1 cellular context compared by ENCODE assay signal in the genomic region with DNA sequence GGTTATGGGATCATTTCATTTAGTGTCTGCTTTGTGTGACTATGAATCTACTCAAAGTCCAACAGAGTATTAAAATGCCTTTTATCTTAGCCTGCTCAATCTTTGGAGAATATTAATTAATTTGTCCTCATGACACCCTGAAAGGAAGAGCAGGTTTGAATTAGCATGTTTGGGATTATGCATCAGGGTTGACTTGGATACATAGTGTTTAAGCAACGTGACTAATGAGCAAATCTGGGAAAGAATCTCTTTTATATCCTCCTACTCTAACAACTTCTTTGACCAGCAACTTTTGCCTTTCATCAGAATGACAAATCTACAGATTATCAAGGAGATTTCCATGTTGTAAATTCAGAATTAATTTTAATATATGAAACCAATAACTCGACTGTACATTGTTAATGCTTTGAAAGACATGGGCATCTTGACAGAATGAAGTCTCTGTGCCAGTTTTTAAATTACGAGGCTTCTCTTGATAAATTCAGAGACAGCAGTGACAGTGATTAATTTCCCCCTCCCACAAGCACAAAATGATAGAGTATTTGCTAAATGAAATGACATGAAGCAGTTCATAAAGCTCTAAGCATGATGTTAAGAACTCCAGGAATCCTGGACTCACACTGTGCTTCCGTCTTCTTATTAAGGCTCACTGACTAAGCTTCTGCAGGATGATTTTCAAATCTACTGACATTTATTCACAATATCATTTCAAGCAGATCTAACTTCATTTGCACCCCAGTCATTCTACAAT.
TF ChIP-seq lines count a peak whose summit lies in the region.

No MANE protein-coding gene starts in this region.

TF ChIP-seq in GM12878, 131 proteins besides CTCF, POLR2A, EP300 and RAD21 (continued from another document):
- TF ChIP-seq, protein P1, sequence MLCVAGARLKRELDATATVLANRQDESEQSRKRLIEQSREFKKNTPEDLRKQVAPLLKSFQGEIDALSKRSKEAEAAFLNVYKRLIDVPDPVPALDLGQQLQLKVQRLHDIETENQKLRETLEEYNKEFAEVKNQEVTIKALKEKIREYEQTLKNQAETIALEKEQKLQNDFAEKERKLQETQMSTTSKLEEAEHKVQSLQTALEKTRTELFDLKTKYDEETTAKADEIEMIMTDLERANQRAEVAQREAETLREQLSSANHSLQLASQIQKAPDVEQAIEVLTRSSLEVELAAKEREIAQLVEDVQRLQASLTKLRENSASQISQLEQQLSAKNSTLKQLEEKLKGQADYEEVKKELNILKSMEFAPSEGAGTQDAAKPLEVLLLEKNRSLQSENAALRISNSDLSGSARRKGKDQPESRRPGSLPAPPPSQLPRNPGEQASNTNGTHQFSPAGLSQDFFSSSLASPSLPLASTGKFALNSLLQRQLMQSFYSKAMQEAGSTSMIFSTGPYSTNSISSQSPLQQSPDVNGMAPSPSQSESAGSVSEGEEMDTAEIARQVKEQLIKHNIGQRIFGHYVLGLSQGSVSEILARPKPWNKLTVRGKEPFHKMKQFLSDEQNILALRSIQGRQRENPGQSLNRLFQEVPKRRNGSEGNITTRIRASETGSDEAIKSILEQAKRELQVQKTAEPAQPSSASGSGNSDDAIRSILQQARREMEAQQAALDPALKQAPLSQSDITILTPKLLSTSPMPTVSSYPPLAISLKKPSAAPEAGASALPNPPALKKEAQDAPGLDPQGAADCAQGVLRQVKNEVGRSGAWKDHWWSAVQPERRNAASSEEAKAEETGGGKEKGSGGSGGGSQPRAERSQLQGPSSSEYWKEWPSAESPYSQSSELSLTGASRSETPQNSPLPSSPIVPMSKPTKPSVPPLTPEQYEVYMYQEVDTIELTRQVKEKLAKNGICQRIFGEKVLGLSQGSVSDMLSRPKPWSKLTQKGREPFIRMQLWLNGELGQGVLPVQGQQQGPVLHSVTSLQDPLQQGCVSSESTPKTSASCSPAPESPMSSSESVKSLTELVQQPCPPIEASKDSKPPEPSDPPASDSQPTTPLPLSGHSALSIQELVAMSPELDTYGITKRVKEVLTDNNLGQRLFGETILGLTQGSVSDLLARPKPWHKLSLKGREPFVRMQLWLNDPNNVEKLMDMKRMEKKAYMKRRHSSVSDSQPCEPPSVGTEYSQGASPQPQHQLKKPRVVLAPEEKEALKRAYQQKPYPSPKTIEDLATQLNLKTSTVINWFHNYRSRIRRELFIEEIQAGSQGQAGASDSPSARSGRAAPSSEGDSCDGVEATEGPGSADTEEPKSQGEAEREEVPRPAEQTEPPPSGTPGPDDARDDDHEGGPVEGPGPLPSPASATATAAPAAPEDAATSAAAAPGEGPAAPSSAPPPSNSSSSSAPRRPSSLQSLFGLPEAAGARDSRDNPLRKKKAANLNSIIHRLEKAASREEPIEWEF (IDR thresholded peaks at IDR 0.05; ENCODE audit: insufficient replicate concordance, low read depth, low read length), result no peak
- TF ChIP-seq, protein P2, sequence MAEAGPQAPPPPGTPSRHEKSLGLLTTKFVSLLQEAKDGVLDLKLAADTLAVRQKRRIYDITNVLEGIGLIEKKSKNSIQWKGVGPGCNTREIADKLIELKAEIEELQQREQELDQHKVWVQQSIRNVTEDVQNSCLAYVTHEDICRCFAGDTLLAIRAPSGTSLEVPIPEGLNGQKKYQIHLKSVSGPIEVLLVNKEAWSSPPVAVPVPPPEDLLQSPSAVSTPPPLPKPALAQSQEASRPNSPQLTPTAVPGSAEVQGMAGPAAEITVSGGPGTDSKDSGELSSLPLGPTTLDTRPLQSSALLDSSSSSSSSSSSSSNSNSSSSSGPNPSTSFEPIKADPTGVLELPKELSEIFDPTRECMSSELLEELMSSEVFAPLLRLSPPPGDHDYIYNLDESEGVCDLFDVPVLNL (IDR thresholded peaks at IDR 0.05; ENCODE audit: low read depth, low read length), result no peak
- TF ChIP-seq NR2C2 (IDR thresholded peaks at IDR 0.05; ENCODE audit: borderline replicate concordance, control insufficient read depth, insufficient read length, low read depth), result no peak
